Comparison of ENCODE assay signal across 8 cellular contexts in the genomic region with DNA sequence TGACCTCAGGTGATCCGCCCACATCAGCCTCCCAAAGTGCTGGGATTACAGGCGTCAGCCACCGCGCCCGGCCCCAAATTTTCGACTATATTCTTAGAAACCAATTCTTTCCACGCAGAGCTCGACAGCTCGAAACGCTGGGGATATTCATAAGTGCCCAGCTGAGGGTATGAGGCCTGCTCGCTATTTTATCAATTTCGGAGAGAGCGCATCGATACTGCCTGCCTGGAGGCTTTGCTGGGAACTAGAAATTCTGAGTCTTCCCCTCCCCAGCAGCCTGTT. TPM values are rescaled to one million over a fixed set of nuclear protein-coding genes. Genes with fewer than 3 reads are reported as not detected.
DNase-seq lines count a peak whose midpoint lies in the region; ATAC-seq and TF ChIP-seq lines count a peak whose summit lies in the region.

No MANE protein-coding gene starts in this region.

- H3K4me1 Mint-ChIP-seq in T-cell, result peaks cover 72 to 96% (median 79%) of the 10 kb centered on the region in 3 donors

- H3K9me3 ChIP-seq in psoas muscle, result no peaks in the 10 kb centered on the region

- H3K4me1 ChIP-seq in psoas muscle, result peaks cover 42% of the 10 kb centered on the region

- no peaks in the 10 kb centered on the region for H3K27me3 Mint-ChIP-seq in T-cell

- H3K36me3 ChIP-seq in GM06990 (ENCODE audit: control insufficient read depth, insufficient read depth, low read length) (peaks cover 2% of the 10 kb centered on the region; the same call in 1 of the 2 replicates), psoas muscle (ENCODE audit: insufficient read depth in 1 of 2, low read depth in 1 of 2) (peaks cover 0 to 4% of the 10 kb centered on the region in 2 donors)

- H3K4me3 Mint-ChIP-seq in T-cell, result peak overlapping the region; percentile 96 to 97 (median 96)

- POLR2A ChIA-PET in T-cell (lab: Charles Lee), result interaction anchor here in 1 of 2 donors (0.5 kb wide), 1 partner anchor 152 kb away, joined by 3 read pairs; no protein-coding TSS in a partner anchor

- intact Hi-C loops in psoas muscle (cut with DNase I), result no loop called here

- ATAC-seq in T-cell (replicated peaks in 1 of 4), result no peak
- ATAC-seq in psoas muscle, result no peak
- no peak for ATAC-seq in GM21423 (IDR thresholded peaks at IDR 0.05; ENCODE audit: unreplicated experiment)
- no peak for ATAC-seq in GM19455 (IDR thresholded peaks at IDR 0.05; ENCODE audit: unreplicated experiment)

- H3K27ac ChIP-seq in epithelial cell of prostate (peak overlapping the region; percentile 91), psoas muscle (peak overlapping the region; percentile 96)

- WGBS in psoas muscle, 3 donors, result 0 to 2% (median 1%) methylated on average over 14 of the region's 14 CpGs

- peak overlapping the region; percentile 97 to 100 for H3K27ac Mint-ChIP-seq in T-cell

- no peaks in the 10 kb centered on the region for H3K9me3 Mint-ChIP-seq in T-cell

- H3K27me3 ChIP-seq in GM06990 (replicated peaks; ENCODE audit: control insufficient read depth, insufficient read depth, low read length), result no peaks in the 10 kb centered on the region
- H3K27me3 ChIP-seq in psoas muscle (ENCODE audit: insufficient read depth in 3 of 3, low read length in 2 of 3), result no peaks in the 10 kb centered on the region

- TF ChIP-seq CTCF in GM06990 (IDR thresholded peaks at IDR 0.05; ENCODE audit: insufficient read depth, low read length, poor library complexity, severe bottlenecking) (no peak), psoas muscle (IDR thresholded peaks at IDR 0.05) (no peak)

- peaks cover 11% of the 10 kb centered on the region for H3K36me3 Mint-ChIP-seq in T-cell

- CTCF ChIA-PET in T-cell (lab: Charles Lee), result interaction anchor here in 1 of 2 donors (0.6 to 3.1 kb wide), 3 partner anchors 36 to 937 kb away, joined by 3 to 15 read pairs (median 5); no protein-coding TSS in a partner anchor

- DNase-seq in GM06990 (ENCODE audit: extremely low read depth, insufficient read length), result no peak
- DNase-seq in T-cell, result peak in 4 of 34 experiments; percentile 1 to 7 (median 1)
- DNase-seq in epithelial cell of prostate (ENCODE audit: low read depth, low spot score), result no peak
- no peak for DNase-seq in psoas muscle
- DNase-seq in hypothalamus (lab: John Stamatoyannopoulos, UW), result no peak
- DNase-seq in DMS153 (lab: John Stamatoyannopoulos, UW), result no peak

- peak overlapping the region; percentile 99 for H3K4me3 ChIP-seq in GM06990 (replicated peaks; ENCODE audit: low read depth, low read length)
- peak overlapping the region; percentile 77 for H3K4me3 ChIP-seq in psoas muscle

RNA-seq across cellular contexts. Expression of a gene that starts 0.4 kb away (rescaled TPM):
- total RNA-seq in T-cell (10 to 100 TPM in 3 of 5 donors, 1 to 10 TPM in 2; 5.4 to 18.8 (median 15.3) TPM), psoas muscle (10 to 100 TPM; 11.4 to 28.8 (median 16.1) TPM)
- polyA plus RNA-seq in psoas muscle, result 10 to 100 TPM; 31.2 to 43.1 (median 34.7) TPM

RNA-seq across cellular contexts. Expression of a gene that starts 0.6 kb away (rescaled TPM):
- total RNA-seq in T-cell (100 to 1,000 TPM in 2 of 5 donors, 10 to 100 TPM in 3; 93.7 to 104 (median 97.6) TPM), psoas muscle (10 to 100 TPM; 37.9 to 66.5 (median 54.1) TPM)
- 100 to 1,000 TPM in 1 of 3 donors, 10 to 100 TPM in 2; 31.3 to 115 (median 70.5) TPM for polyA plus RNA-seq in psoas muscle
